ENCODE assay signal across 2 cellular contexts in the genomic region with DNA sequence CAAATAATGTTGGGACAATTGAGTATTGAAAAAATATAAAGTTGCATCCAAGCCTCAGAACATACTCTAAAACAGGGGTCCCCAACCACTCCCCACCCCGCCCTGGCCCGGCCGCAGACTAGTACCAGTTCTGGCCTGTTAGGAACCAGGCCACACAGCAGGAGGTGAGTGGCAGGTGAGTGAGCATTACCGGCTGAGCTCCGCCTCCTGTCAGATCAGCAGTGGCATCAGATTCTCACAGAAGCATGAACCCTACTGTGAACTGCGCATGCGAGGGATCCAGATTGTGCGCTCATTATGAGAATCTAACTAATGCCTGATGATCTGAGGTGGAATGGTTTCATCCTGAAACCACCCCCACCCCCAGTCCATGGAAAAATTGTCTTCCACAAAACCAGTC.
A peak's percentile ranks its signal among the peaks of the same experiment; 100 is the strongest.
TF ChIP-seq lines count a peak whose summit lies in the region.

No MANE protein-coding gene starts in this region.

TF ChIP-seq in A549, 52 proteins besides CTCF, POLR2A, EP300 and RAD21 (continued from another document):
- TF ChIP-seq, protein P1, sequence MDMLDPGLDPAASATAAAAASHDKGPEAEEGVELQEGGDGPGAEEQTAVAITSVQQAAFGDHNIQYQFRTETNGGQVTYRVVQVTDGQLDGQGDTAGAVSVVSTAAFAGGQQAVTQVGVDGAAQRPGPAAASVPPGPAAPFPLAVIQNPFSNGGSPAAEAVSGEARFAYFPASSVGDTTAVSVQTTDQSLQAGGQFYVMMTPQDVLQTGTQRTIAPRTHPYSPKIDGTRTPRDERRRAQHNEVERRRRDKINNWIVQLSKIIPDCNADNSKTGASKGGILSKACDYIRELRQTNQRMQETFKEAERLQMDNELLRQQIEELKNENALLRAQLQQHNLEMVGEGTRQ (IDR thresholded peaks at IDR 0.05): no peak
- TF ChIP-seq HEYL (CRISPR knock-in tag; IDR thresholded peaks at IDR 0.05) (no peak), ZSCAN20 (CRISPR knock-in tag; IDR thresholded peaks at IDR 0.05) (no peak), CBX2 (IDR thresholded peaks at IDR 0.05; ENCODE audit: borderline replicate concordance, low read depth) (no peak), PHF8 (IDR thresholded peaks at IDR 0.05; ENCODE audit: borderline replicate concordance, low read depth) (no peak), BHLHE40 (IDR thresholded peaks at IDR 0.05; ENCODE audit: low read depth, low read length) (no peak)
- TF ChIP-seq, protein P2, sequence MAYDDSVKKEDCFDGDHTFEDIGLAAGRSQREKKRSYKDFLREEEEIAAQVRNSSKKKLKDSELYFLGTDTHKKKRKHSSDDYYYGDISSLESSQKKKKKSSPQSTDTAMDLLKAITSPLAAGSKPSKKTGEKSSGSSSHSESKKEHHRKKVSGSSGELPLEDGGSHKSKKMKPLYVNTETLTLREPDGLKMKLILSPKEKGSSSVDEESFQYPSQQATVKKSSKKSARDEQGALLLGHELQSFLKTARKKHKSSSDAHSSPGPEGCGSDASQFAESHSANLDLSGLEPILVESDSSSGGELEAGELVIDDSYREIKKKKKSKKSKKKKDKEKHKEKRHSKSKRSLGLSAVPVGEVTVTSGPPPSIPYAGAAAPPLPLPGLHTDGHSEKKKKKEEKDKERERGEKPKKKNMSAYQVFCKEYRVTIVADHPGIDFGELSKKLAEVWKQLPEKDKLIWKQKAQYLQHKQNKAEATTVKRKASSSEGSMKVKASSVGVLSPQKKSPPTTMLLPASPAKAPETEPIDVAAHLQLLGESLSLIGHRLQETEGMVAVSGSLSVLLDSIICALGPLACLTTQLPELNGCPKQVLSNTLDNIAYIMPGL (CRISPR knock-in tag; IDR thresholded peaks at IDR 0.05; ENCODE audit: borderline replicate concordance): no peak

TF ChIP-seq in HepG2, 621 proteins besides CTCF, POLR2A, EP300 and RAD21:
- TF ChIP-seq, protein P3, sequence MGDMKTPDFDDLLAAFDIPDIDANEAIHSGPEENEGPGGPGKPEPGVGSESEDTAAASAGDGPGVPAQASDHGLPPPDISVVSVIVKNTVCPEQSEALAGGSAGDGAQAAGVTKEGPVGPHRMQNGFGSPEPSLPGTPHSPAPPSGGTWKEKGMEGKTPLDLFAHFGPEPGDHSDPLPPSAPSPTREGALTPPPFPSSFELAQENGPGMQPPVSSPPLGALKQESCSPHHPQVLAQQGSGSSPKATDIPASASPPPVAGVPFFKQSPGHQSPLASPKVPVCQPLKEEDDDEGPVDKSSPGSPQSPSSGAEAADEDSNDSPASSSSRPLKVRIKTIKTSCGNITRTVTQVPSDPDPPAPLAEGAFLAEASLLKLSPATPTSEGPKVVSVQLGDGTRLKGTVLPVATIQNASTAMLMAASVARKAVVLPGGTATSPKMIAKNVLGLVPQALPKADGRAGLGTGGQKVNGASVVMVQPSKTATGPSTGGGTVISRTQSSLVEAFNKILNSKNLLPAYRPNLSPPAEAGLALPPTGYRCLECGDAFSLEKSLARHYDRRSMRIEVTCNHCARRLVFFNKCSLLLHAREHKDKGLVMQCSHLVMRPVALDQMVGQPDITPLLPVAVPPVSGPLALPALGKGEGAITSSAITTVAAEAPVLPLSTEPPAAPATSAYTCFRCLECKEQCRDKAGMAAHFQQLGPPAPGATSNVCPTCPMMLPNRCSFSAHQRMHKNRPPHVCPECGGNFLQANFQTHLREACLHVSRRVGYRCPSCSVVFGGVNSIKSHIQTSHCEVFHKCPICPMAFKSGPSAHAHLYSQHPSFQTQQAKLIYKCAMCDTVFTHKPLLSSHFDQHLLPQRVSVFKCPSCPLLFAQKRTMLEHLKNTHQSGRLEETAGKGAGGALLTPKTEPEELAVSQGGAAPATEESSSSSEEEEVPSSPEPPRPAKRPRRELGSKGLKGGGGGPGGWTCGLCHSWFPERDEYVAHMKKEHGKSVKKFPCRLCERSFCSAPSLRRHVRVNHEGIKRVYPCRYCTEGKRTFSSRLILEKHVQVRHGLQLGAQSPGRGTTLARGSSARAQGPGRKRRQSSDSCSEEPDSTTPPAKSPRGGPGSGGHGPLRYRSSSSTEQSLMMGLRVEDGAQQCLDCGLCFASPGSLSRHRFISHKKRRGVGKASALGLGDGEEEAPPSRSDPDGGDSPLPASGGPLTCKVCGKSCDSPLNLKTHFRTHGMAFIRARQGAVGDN (CRISPR knock-in tag; IDR thresholded peaks at IDR 0.05): 0 out of 2 replicates have a peak, but pooled peaks have one; percentile 11
- TF ChIP-seq, protein P4, sequence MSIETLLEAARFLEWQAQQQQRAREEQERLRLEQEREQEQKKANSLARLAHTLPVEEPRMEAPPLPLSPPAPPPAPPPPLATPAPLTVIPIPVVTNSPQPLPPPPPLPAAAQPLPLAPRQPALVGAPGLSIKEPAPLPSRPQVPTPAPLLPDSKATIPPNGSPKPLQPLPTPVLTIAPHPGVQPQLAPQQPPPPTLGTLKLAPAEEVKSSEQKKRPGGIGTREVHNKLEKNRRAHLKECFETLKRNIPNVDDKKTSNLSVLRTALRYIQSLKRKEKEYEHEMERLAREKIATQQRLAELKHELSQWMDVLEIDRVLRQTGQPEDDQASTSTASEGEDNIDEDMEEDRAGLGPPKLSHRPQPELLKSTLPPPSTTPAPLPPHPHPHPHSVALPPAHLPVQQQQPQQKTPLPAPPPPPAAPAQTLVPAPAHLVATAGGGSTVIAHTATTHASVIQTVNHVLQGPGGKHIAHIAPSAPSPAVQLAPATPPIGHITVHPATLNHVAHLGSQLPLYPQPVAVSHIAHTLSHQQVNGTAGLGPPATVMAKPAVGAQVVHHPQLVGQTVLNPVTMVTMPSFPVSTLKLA (IDR thresholded peaks at IDR 0.05): no peak
- TF ChIP-seq ZKSCAN5 (CRISPR knock-in tag; IDR thresholded peaks at IDR 0.05): 0 out of 2 replicates have a peak, but pooled peaks have one; percentile 62
